In genomic region chr3:43338295-43338694, GRCh38 we compare ENCODE assay signal across 1 cellular context.
TF ChIP-seq lines count a peak whose summit lies in the region.

No MANE protein-coding gene starts in this region.

TF ChIP-seq in K562, 482 proteins besides CTCF, POLR2A, EP300 and RAD21 (continued from another document):
- TF ChIP-seq, protein P1, sequence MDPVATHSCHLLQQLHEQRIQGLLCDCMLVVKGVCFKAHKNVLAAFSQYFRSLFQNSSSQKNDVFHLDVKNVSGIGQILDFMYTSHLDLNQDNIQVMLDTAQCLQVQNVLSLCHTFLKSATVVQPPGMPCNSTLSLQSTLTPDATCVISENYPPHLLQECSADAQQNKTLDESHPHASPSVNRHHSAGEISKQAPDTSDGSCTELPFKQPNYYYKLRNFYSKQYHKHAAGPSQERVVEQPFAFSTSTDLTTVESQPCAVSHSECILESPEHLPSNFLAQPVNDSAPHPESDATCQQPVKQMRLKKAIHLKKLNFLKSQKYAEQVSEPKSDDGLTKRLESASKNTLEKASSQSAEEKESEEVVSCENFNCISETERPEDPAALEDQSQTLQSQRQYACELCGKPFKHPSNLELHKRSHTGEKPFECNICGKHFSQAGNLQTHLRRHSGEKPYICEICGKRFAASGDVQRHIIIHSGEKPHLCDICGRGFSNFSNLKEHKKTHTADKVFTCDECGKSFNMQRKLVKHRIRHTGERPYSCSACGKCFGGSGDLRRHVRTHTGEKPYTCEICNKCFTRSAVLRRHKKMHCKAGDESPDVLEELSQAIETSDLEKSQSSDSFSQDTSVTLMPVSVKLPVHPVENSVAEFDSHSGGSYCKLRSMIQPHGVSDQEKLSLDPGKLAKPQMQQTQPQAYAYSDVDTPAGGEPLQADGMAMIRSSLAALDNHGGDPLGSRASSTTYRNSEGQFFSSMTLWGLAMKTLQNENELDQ (CRISPR knock-in tag; IDR thresholded peaks at IDR 0.05; ENCODE audit: borderline replicate concordance) = no peak
- TF ChIP-seq EP400 (IDR thresholded peaks at IDR 0.05) (0 out of 2 replicates have a peak, but pooled peaks have one; percentile 43), ZNF57 (CRISPR knock-in tag; IDR thresholded peaks at IDR 0.05) (no peak), CSDE1 (IDR thresholded peaks at IDR 0.05) (0 out of 4 replicates have a peak, but pooled peaks of 1 of the 2 experiments have one; percentile 42), TRIM28 (IDR thresholded peaks at IDR 0.05) (peak; percentile 100), MTA3 (IDR thresholded peaks at IDR 0.05; ENCODE audit: borderline replicate concordance) (peak; percentile 48; the same call in 1 of the 2 replicates), PHB (CRISPR knock-in tag; IDR thresholded peaks at IDR 0.05) (no peak), ZNF280B (CRISPR knock-in tag; IDR thresholded peaks at IDR 0.05) (peak; percentile 83; the same call in 1 of the 2 replicates), PCBP2 (IDR thresholded peaks at IDR 0.05; ENCODE audit: low read depth, low read length, poor library complexity, severe bottlenecking) (no peak), KDM2B (CRISPR knock-in tag; IDR thresholded peaks at IDR 0.05) (no peak), ZFP1 (CRISPR knock-in tag; IDR thresholded peaks at IDR 0.05) (no peak), JUND (IDR thresholded peaks at IDR 0.05; ENCODE audit: borderline replicate concordance, low read depth, low read length) (no peak), JUND (tag; IDR thresholded peaks at IDR 0.05; ENCODE audit: borderline replicate concordance, low read depth, low read length) (no peak), ZBTB9 (CRISPR knock-in tag; IDR thresholded peaks at IDR 0.05) (no peak), FUS (optimal IDR thresholded peaks at IDR 0.05; ENCODE audit: low read depth, low read length) (no peak), TAF15 (IDR thresholded peaks at IDR 0.05; ENCODE audit: low read depth, low read length) (no peak), SP1 (CRISPR knock-in tag; IDR thresholded peaks at IDR 0.05) (no peak), XRCC3 (IDR thresholded peaks at IDR 0.05) (peak; percentile 93), ZNF280A (IDR thresholded peaks at IDR 0.05; ENCODE audit: low read depth, partially characterized antibody) (peak; percentile 83), FOXJ3 (CRISPR knock-in tag; IDR thresholded peaks at IDR 0.05) (no peak), POLR2H (tag; IDR thresholded peaks at IDR 0.05; ENCODE audit: low read depth) (no peak), SMARCC2 (IDR thresholded peaks at IDR 0.05; ENCODE audit: low read depth) (no peak), TCF7 (IDR thresholded peaks at IDR 0.05; ENCODE audit: borderline replicate concordance) (no peak), POU5F1 (IDR thresholded peaks at IDR 0.05; ENCODE audit: borderline replicate concordance, low read depth, low read length, partially characterized antibody) (no peak), ZNF3 (CRISPR knock-in tag; IDR thresholded peaks at IDR 0.05) (no peak), ZNF780A (CRISPR knock-in tag; IDR thresholded peaks at IDR 0.05) (no peak), ZNF511 (CRISPR knock-in tag; IDR thresholded peaks at IDR 0.05) (no peak)
